Comparison of ENCODE assay signal across 8 cellular contexts in the genomic region with DNA sequence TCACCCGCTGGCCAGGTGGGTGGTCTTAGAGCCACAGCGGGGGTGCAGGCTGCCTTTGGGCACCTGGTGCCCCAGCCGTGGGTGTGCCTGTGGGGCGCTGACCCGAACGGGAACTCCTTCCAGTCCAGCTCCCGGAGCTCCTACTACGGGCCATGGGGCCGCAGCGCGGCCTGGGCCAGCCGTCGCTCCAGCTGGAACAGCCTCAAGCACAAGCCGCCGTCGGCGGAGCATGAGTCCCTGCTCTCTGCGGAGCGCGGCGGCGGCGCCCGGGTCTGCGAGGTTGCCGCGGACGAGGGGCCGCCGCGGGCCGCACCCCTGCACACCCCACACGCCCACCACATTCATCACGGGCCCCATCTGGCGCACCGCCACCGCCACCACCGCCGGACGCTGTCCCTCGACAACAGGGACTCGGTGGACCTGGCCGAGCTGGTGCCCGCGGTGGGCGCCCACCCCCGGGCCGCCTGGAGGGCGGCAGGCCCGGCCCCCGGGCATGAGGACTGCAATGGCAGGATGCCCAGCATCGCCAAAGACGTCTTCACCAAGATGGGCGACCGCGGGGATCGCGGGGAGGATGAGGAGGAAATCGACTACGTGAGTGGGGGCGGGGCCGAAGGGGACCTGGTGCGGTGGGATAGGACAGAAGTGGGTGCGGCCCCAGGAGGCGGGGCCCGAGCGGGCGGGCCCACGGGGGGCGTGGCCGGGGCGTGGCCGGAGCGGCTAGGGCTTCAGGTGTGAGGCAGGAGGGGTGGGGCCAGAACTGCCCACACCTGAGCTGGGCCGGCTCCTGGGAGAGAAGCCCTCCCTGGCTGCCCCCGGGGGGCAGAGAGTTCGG.
DNase-seq lines count a peak whose midpoint lies in the region; ATAC-seq and TF ChIP-seq lines count a peak whose summit lies in the region.

No MANE protein-coding gene starts in this region.

- H3K9me3 ChIP-seq in colonic mucosa = no peaks in the 10 kb centered on the region
- no peaks in the 10 kb centered on the region for H3K9me3 ChIP-seq in tibial nerve

- H3K4me1 ChIP-seq in colonic mucosa = peaks cover 14% of the 10 kb centered on the region
- H3K4me1 ChIP-seq in tibial nerve = peaks cover 0 to 31% (median 17%) of the 10 kb centered on the region in 4 donors

- no peak for TF ChIP-seq POLR2A in tibial nerve (IDR thresholded peaks at IDR 0.05)

- TF ChIP-seq CTCF in Calu3 (IDR thresholded peaks at IDR 0.05; ENCODE audit: unreplicated experiment) (no peak), colonic mucosa (IDR thresholded peaks at IDR 0.05) (no peak), tibial nerve (IDR thresholded peaks at IDR 0.05) (no peak)

- no peak overlapping the region for H3K27ac Mint-ChIP-seq in Calu3 (ENCODE audit: unreplicated experiment)

- DNase-seq in Calu3 (peak; percentile 79), colonic mucosa (peak; percentile 80), posterior vena cava (ENCODE audit: low spot score) (no peak), tibial nerve (ENCODE audit: low spot score in 2 of 2) (no peak)
- DNase-seq in activated CD4-positive, CD25-positive, alpha-beta regulatory T cell treated with anti-CD3 and anti-CD28 coated beads, Interleukin-2, amount 50 U/mL, for 72 hours = peak; percentile 73
- DNase-seq in stimulated activated CD4-positive, alpha-beta T cell treated with anti-CD3 and anti-CD28 coated beads, Interleukin-15, amount 100 ng/mL, for 1 hour (ENCODE audit: low read depth in 1 of 2, low spot score in 1 of 2) = peak; percentile 61 to 66

- peaks cover 92% of the 10 kb centered on the region for H3K27me3 Mint-ChIP-seq in Calu3 (ENCODE audit: unreplicated experiment)

- H3K27me3 ChIP-seq in colonic mucosa (peaks cover 27% of the 10 kb centered on the region), tibial nerve (peaks cover 0 to 82% of the 10 kb centered on the region in 2 donors)

- 1 to 8% methylated on average over 24 to 50 of the region's 77 CpGs for WGBS in tibial nerve, 2 donors

- intact Hi-C loops in Calu3 (cut with micrococcal nuclease; ENCODE audit: unreplicated experiment) = no loop called here
- intact Hi-C loops in colonic mucosa (cut with DNase I) = no loop called here
- intact Hi-C loops in posterior vena cava (cut with DNase I) = no loop called here

- no peaks in the 10 kb centered on the region for H3K9me3 Mint-ChIP-seq in Calu3 (ENCODE audit: low read depth, unreplicated experiment)

- H3K36me3 Mint-ChIP-seq in Calu3 (ENCODE audit: insufficient read depth, unreplicated experiment) = peaks cover 7% of the 10 kb centered on the region

- H3K36me3 ChIP-seq in colonic mucosa (no peaks in the 10 kb centered on the region), tibial nerve (no peaks in the 10 kb centered on the region)

- no peak overlapping the region for H3K9ac ChIP-seq in colonic mucosa (ENCODE audit: low read depth in 2 of 2, low read length in 2 of 2)

- H3K4me3 Mint-ChIP-seq in Calu3 (ENCODE audit: low read depth, unreplicated experiment) = peak overlapping the region; percentile 55

- BruUV-seq in Calu3 (replicated peaks; lab: Mats Ljungman, UMichigan) = no TSS peak

- CTCF ChIA-PET in Calu3 (lab: Charles Lee) = no interaction called here

- H3K27ac ChIP-seq in colonic mucosa (no peak overlapping the region), tibial nerve (no peak overlapping the region)

- H3K4me3 ChIP-seq in colonic mucosa (peak overlapping the region; percentile 30), tibial nerve (peak overlapping the region in 2 of 4 donors; percentile 25 to 33)

- H3K4me1 Mint-ChIP-seq in Calu3 (ENCODE audit: low read depth, unreplicated experiment) = peaks cover 16% of the 10 kb centered on the region

- ATAC-seq in GM21737 (IDR thresholded peaks at IDR 0.05; ENCODE audit: unreplicated experiment) (no peak), GM21576 (IDR thresholded peaks at IDR 0.05; ENCODE audit: unreplicated experiment) (no peak)

- no peak for TF ChIP-seq EP300 in tibial nerve (IDR thresholded peaks at IDR 0.05)

Comparison
In these comparisons a context has a peak if more than half of its experiments do, and no peak if none do; other contexts are left out.
1. DNase-seq: peak in Calu3 (single experiment), activated CD4-positive, CD25-positive, alpha-beta regulatory T cell treated with anti-CD3 and anti-CD28 coated beads, Interleukin-2, amount 50 U/mL, for 72 hours (single experiment), colonic mucosa (single experiment) and stimulated activated CD4-positive, alpha-beta T cell treated with anti-CD3 and anti-CD28 coated beads, Interleukin-15, amount 100 ng/mL, for 1 hour (2 of 2); none in posterior vena cava (single experiment) and tibial nerve (0 of 2).